18 cellular contexts compared by ENCODE assay signal in the genomic region with DNA sequence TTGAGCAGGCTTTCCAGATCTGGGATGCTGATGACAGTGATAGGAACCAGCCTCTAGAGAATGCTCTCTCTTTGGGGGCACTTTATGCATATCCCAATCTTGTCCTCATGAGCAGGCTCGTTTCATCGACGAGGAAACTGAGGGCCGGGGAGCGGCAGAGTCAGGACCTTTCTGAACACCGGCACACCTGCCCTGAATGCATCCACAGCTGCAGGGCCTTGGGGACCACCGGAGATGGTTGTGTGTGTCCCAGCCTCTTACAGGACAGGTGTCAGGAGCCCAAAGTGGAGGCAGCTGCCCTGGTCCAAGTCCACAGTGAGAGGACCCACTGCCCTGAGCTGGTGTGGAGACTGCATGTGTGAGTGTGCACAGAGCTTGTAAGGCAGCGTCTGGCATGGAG. TPM values are rescaled to one million over a fixed set of nuclear protein-coding genes. Genes with fewer than 3 reads are reported as not detected.
DNase-seq lines count a peak whose midpoint lies in the region; ATAC-seq and TF ChIP-seq lines count a peak whose summit lies in the region.
"Had no signal": no experiment of that assay in that cellular context is flagged by ENCODE, and none has a peak within 500 bp of the region (broad histone marks: within the 10 kb centered on the region; RNA-seq: fewer than 3 reads in every experiment).

No MANE protein-coding gene starts in this region.

- no peaks in the 10 kb centered on the region for H3K4me1 Mint-ChIP-seq in H9

- WGBS in H9 (ENCODE audit: extremely low coverage, insufficient read length, low lambda C conversion rate) = no CpG with 5 or more reads among the region's 8 CpGs
- 89 to 94% (median 91%) methylated on average over 2 to 8 of the region's 8 CpGs for WGBS in spleen, 5 donors

- H3K56ac ChIP-seq in H9 (ENCODE audit: insufficient read length, low read depth, low read length) = no peak overlapping the region

- no peak overlapping the region for H3K4me2 ChIP-seq in H9 (ENCODE audit: insufficient read depth, insufficient read length, low read length)

- no peaks in the 10 kb centered on the region; a peak in 1 of 7 replicates for H3K36me3 Mint-ChIP-seq in H9 (ENCODE audit: insufficient read depth in 1 of 3, low read depth in 3 of 3)

- H2BK5ac ChIP-seq in H9 (ENCODE audit: insufficient read length, low read length) = no peak overlapping the region

- H3K27ac ChIP-seq in H9 (ENCODE audit: insufficient read length, low read depth, low read length) = no peak overlapping the region
- H3K27ac ChIP-seq in RWPE2 (ENCODE audit: poor library complexity, severe bottlenecking) = no peak overlapping the region
- H3K27ac ChIP-seq in spleen = no peak overlapping the region
- H3K27ac ChIP-seq in SJCRH30 = no peak overlapping the region

- no peak for TF ChIP-seq POLR2A in spleen (IDR thresholded peaks at IDR 0.05)

- H3K27me3 ChIP-seq in H9 (ENCODE audit: insufficient read depth, low read length) (no peaks in the 10 kb centered on the region), RWPE2 (ENCODE audit: insufficient read depth, poor library complexity, severe bottlenecking) (no peaks in the 10 kb centered on the region), spleen (replicated peaks in 1 of 7) (peaks cover 0 to 9% (median 0%) of the 10 kb centered on the region in 7 donors), SJCRH30 (no peaks in the 10 kb centered on the region)
- H3K27me3 ChIP-seq: BE2C had no signal

- no peak overlapping the region for H3K4me3 Mint-ChIP-seq in H9

- no peak overlapping the region for H3K4me3 ChIP-seq in RWPE2 (ENCODE audit: severe bottlenecking)
- no peak overlapping the region for H3K4me3 ChIP-seq in spleen
- no peak overlapping the region for H3K4me3 ChIP-seq in SJCRH30

- H2AK5ac ChIP-seq in H9 (ENCODE audit: insufficient read length, low read length) = no peak overlapping the region

- H3K79me2 ChIP-seq in H9 (ENCODE audit: insufficient read depth, low read length) = no peaks in the 10 kb centered on the region

- H3K9ac ChIP-seq in H9 (ENCODE audit: extremely low read depth, insufficient read length, low read length) = no peak overlapping the region

- no peak overlapping the region for H3K27ac Mint-ChIP-seq in H9

- no peak overlapping the region for H2BK120ac ChIP-seq in H9 (ENCODE audit: low read depth, low read length, poor library complexity, severe bottlenecking)

- no peak overlapping the region for H2BK12ac ChIP-seq in H9 (ENCODE audit: insufficient read length, low read depth, low read length)

- H4K8ac ChIP-seq in H9 (replicated peaks; ENCODE audit: insufficient read length, low read depth, low read length) = no peak overlapping the region

- no peak overlapping the region for H3K14ac ChIP-seq in H9 (ENCODE audit: insufficient read depth, low read length)

- no peak overlapping the region for H4K91ac ChIP-seq in H9 (ENCODE audit: insufficient read length, low read depth, low read length)

- H3K4me1 ChIP-seq in H9 (ENCODE audit: insufficient read depth, low read length) (no peaks in the 10 kb centered on the region), RWPE2 (ENCODE audit: insufficient read depth, poor library complexity, severe bottlenecking) (no peaks in the 10 kb centered on the region), spleen (no peaks in the 10 kb centered on the region), SJCRH30 (no peaks in the 10 kb centered on the region)
- H3K4me1 ChIP-seq: BE2C had no signal

- H3K79me1 ChIP-seq in H9 (ENCODE audit: insufficient read depth, low read depth, low read length, poor library complexity, severe bottlenecking) = no peaks in the 10 kb centered on the region

- DNase-seq in H9 (peak; percentile 5), RWPE2 (ENCODE audit: low spot score) (peak; percentile 32), mesenteric fat pad (ENCODE audit: low spot score) (peak; percentile 60), spleen (peak; percentile 70), NCI-H524 treated with DMSO at 0.1 percent for 48 hours (lab: John Stamatoyannopoulos, UW) (no peak), SJCRH30 (no peak), NAMALWA (ENCODE audit: low spot score) (no peak)
- DNase-seq: BE2C, DMS53, GDM1, Kasumi-1, NCI-H1417, NCI-H1694 treated with DMSO at 0.1 percent for 48 hours, NCI-H2081 treated with DMSO at 0.1 percent for 48 hours, NCI-H2171 treated with DMSO at 0.1 percent for 48 hours, NCI-H526, OCI-M1 had no signal

- ATAC-seq in RWPE2 (ENCODE audit: low read depth) (no peak), HG03342 (IDR thresholded peaks at IDR 0.05; ENCODE audit: unreplicated experiment) (no peak)

- H2AFZ ChIP-seq in H9 (ENCODE audit: low read length) = no peak overlapping the region

- no peaks in the 10 kb centered on the region for H4K20me1 ChIP-seq in H9 (ENCODE audit: control insufficient read depth, insufficient read depth, insufficient read length)

- no peak overlapping the region for H3K18ac ChIP-seq in H9 (ENCODE audit: insufficient read length, low read depth, low read length)

- TF ChIP-seq CTCF in H9 (conservative IDR thresholded peaks at IDR 0.05) (no peak), RWPE2 (IDR thresholded peaks at IDR 0.05; ENCODE audit: poor library complexity, severe bottlenecking) (no peak), spleen (IDR thresholded peaks at IDR 0.05 in 8 of 11, conservative IDR thresholded peaks at IDR 0.05 in 3 of 11) (no peak)

- H3K4ac ChIP-seq in H9 (ENCODE audit: low read depth, low read length) = no peak overlapping the region

- no peak overlapping the region for H3T11ph ChIP-seq in H9 (ENCODE audit: low read length)

- H3K27me3 Mint-ChIP-seq in H9 (ENCODE audit: low read depth) = peaks cover 40% of the 10 kb centered on the region

- H3K9me3 ChIP-seq in H9 (ENCODE audit: control insufficient read depth, low read depth, low read length) (no peaks in the 10 kb centered on the region), RWPE2 (ENCODE audit: severe bottlenecking) (no peaks in the 10 kb centered on the region), spleen (peaks cover 0 to 5% (median 0%) of the 10 kb centered on the region in 8 donors), SJCRH30 (replicated peaks) (no peaks in the 10 kb centered on the region)
- H3K9me3 ChIP-seq: BE2C had no signal

- H3K36me3 ChIP-seq in RWPE2 (ENCODE audit: low read depth) (no peaks in the 10 kb centered on the region), spleen (no peaks in the 10 kb centered on the region), SJCRH30 (no peaks in the 10 kb centered on the region)
- H3K36me3 ChIP-seq: BE2C had no signal

- peaks cover 7 to 10% of the 10 kb centered on the region in 2 experiments; a peak in 4 of 5 replicates for H3K9me3 Mint-ChIP-seq in H9

- no peaks in the 10 kb centered on the region for H3K23me2 ChIP-seq in H9 (ENCODE audit: insufficient read length, low read depth, low read length, poor library complexity, severe bottlenecking)

- no peak overlapping the region for H4K5ac ChIP-seq in H9 (ENCODE audit: insufficient read length, low read depth, low read length)

- H2BK15ac ChIP-seq in H9 (ENCODE audit: low read depth, low read length) = no peak overlapping the region

- intact Hi-C loops in spleen (cut with DNase I; ENCODE audit: low total_unique reads) = no loop called here

- no peak overlapping the region for H2BK20ac ChIP-seq in H9 (ENCODE audit: low read depth, low read length, poor library complexity, severe bottlenecking)

- H3K23ac ChIP-seq in H9 (ENCODE audit: insufficient read length, low read depth, low read length) = no peak overlapping the region

RNA-seq across cellular contexts. Expression of a gene that starts 47.6 kb away (rescaled TPM):
- 36.9 and 39.8 TPM in 2 replicates for total RNA-seq in H9 (2021)
- 18.5 TPM for total RNA-seq in mesenteric fat pad
- total RNA-seq in spleen = 10 to 100 TPM; 16.3 to 23.7 (median 18.7) TPM
- polyA plus RNA-seq in spleen = 10 to 100 TPM; 10.9 to 17.5 (median 14.0) TPM
- total RNA-seq in SJCRH30 (2014; rRNA removed; shearing (Covaris generic)) = 19.6 and 21.3 TPM in 2 replicates

RNA-seq across cellular contexts. Expression of a gene that starts 57.8 kb away (rescaled TPM):
- total RNA-seq in H9 (2021) (1.5 TPM in 2 replicates), mesenteric fat pad (3.8 TPM), spleen (1 to 10 TPM; 2.6 to 5.2 (median 4.2) TPM)
- 1 to 10 TPM in 1 of 3 donors, under 1 TPM in 2; 0.59 to 1.8 (median 0.85) TPM for polyA plus RNA-seq in spleen
- total RNA-seq in SJCRH30 (2014; rRNA removed; shearing (Covaris generic)) = not detected in 2 replicates

Comparison
In these comparisons a context has a peak if more than half of its experiments do, and no peak if none do; other contexts are left out.
1. DNase-seq: peak in H9 (single experiment), RWPE2 (single experiment), mesenteric fat pad (single experiment) and spleen (single experiment); none in NCI-H524 treated with DMSO at 0.1 percent for 48 hours (single experiment), SJCRH30 (0 of 2) and NAMALWA (single experiment).